10 cellular contexts compared by ENCODE assay signal in genomic region chr5:119074419-119074818, GRCh38. TPM values are rescaled to one million over a fixed set of nuclear protein-coding genes. Genes with fewer than 3 reads are reported as not detected.
DNase-seq lines count a peak whose midpoint lies in the region; ATAC-seq and TF ChIP-seq lines count a peak whose summit lies in the region.
"Had no signal": no experiment of that assay in that cellular context is flagged by ENCODE, and none has a peak within 500 bp of the region (broad histone marks: within the 10 kb centered on the region; RNA-seq: fewer than 3 reads in every experiment).

No MANE protein-coding gene starts in this region.

- no peak for TF ChIP-seq POLR2A in NB4 (IDR thresholded peaks at IDR 0.05; ENCODE audit: extremely low read depth, insufficient read length)

- H3K4me3 ChIP-seq in NB4 (ENCODE audit: low read depth, low read length) (peak overlapping the region; percentile 6), lower lobe of right lung (no peak overlapping the region)

- POLR2A ChIA-PET in activated CD4-positive, alpha-beta T cell treated with anti-CD3 and anti-CD28 coated beads for 36 hours (lab: Charles Lee): no interaction called here

- CTCF ChIA-PET in activated CD4-positive, alpha-beta T cell treated with anti-CD3 and anti-CD28 coated beads for 36 hours (lab: Charles Lee): interaction anchor here (1.0 to 1.3 kb wide), 3 partner anchors 10 to 338 kb away, joined by 3 to 6 read pairs (median 4); partner anchors contain the start of gene DTWD2

- H3K36me3 ChIP-seq in lower lobe of right lung: no peaks in the 10 kb centered on the region

- H3K27me3 Mint-ChIP-seq in activated CD4-positive, alpha-beta T cell treated with anti-CD3 and anti-CD28 coated beads for 36 hours: no peaks in the 10 kb centered on the region
- H3K27me3 Mint-ChIP-seq in natural killer cell treated with Interleukin-12 subunit alpha and Interleukin-12 subunit beta and Interleukin-15 and Interleukin-18, amount 100 ng/mL, for 72 hours: no peaks in the 10 kb centered on the region

- H3K4me1 Mint-ChIP-seq in activated CD4-positive, alpha-beta T cell treated with anti-CD3 and anti-CD28 coated beads for 36 hours: peaks cover 58% of the 10 kb centered on the region
- H3K4me1 Mint-ChIP-seq in natural killer cell treated with Interleukin-12 subunit alpha and Interleukin-12 subunit beta and Interleukin-15 and Interleukin-18, amount 100 ng/mL, for 72 hours (ENCODE audit: low read depth in 2 of 2): peaks cover 40 to 54% of the 10 kb centered on the region in 2 donors

- H3K36me3 Mint-ChIP-seq in activated CD4-positive, alpha-beta T cell treated with anti-CD3 and anti-CD28 coated beads for 36 hours (ENCODE audit: low read depth): peaks cover 6% of the 10 kb centered on the region
- H3K36me3 Mint-ChIP-seq in natural killer cell treated with Interleukin-12 subunit alpha and Interleukin-12 subunit beta and Interleukin-15 and Interleukin-18, amount 100 ng/mL, for 72 hours: no peaks in the 10 kb centered on the region

- H3K27ac ChIP-seq in lower lobe of right lung: no peak overlapping the region

- H3K4me3 Mint-ChIP-seq in activated CD4-positive, alpha-beta T cell treated with anti-CD3 and anti-CD28 coated beads for 36 hours: peak overlapping the region; percentile 24
- peak overlapping the region; percentile 73 for H3K4me3 Mint-ChIP-seq in natural killer cell treated with Interleukin-12 subunit alpha and Interleukin-12 subunit beta and Interleukin-15 and Interleukin-18, amount 100 ng/mL, for 72 hours

- TF ChIP-seq CTCF in NB4 (IDR thresholded peaks at IDR 0.05; ENCODE audit: low read depth, low read length) (no peak), lower lobe of right lung (IDR thresholded peaks at IDR 0.05) (no peak)

- DNase-seq in activated CD4-positive, alpha-beta T cell treated with anti-CD3 and anti-CD28 coated beads for 36 hours: no peak
- DNase-seq in activated CD4-positive, alpha-beta T cell treated with anti-CD3 and anti-CD28 coated beads, Interleukin-2, amount 50 U/mL, for 48 hours: no peak
- DNase-seq in NB4 (ENCODE audit: low read depth) (no peak), lower lobe of right lung (no peak), left ventricle myocardium superior (no peak)
- no peak for DNase-seq in natural killer cell treated with Interleukin-12 subunit alpha and Interleukin-12 subunit beta and Interleukin-15 and Interleukin-18, amount 100 ng/mL, for 72 hours (ENCODE audit: low spot score)
- no peak for DNase-seq in activated CD8-positive, alpha-beta memory T cell treated with anti-CD3 and anti-CD28 coated beads, Interleukin-2, amount 50 U/mL, for 48 hours
- DNase-seq: NCI-H2029 treated with DMSO at 0.1 percent for 48 hours had no signal

- H3K4me1 ChIP-seq in lower lobe of right lung: peaks cover 48% of the 10 kb centered on the region

- no peaks in the 10 kb centered on the region for H3K27me3 ChIP-seq in lower lobe of right lung (ENCODE audit: low read depth)

- ATAC-seq in activated CD4-positive, alpha-beta T cell treated with anti-CD3 and anti-CD28 coated beads for 36 hours: no peak
- peak; percentile 23 for ATAC-seq in HG02840 (IDR thresholded peaks at IDR 0.05; ENCODE audit: low FRiP score, unreplicated experiment)
- no peak for ATAC-seq in natural killer cell treated with Interleukin-12 subunit alpha and Interleukin-12 subunit beta and Interleukin-15 and Interleukin-18, amount 100 ng/mL, for 72 hours
- ATAC-seq in lower lobe of right lung: no peak
- no peak for ATAC-seq in left ventricle myocardium superior
- ATAC-seq: activated CD4-positive, CD25-positive, alpha-beta regulatory T cell treated with anti-CD3 and anti-CD28 coated beads, Interleukin-2, amount 50 U/mL, for 24 hours had no signal

- intact Hi-C loops in activated CD4-positive, alpha-beta T cell treated with anti-CD3 and anti-CD28 coated beads for 36 hours (cut with DNase I, micrococcal nuclease): loop anchor here in 1 of 2 experiments (5.0 kb wide), 1 partner anchor 338 kb away; no protein-coding TSS in a partner anchor
- intact Hi-C loops in lower lobe of right lung (cut with DNase I): no loop called here
- intact Hi-C loops in left ventricle myocardium superior (cut with micrococcal nuclease): no loop called here

- no peaks in the 10 kb centered on the region for H3K9me3 ChIP-seq in lower lobe of right lung

- no peaks in the 10 kb centered on the region for H3K9me3 Mint-ChIP-seq in activated CD4-positive, alpha-beta T cell treated with anti-CD3 and anti-CD28 coated beads for 36 hours (ENCODE audit: low read depth)
- H3K9me3 Mint-ChIP-seq in natural killer cell treated with Interleukin-12 subunit alpha and Interleukin-12 subunit beta and Interleukin-15 and Interleukin-18, amount 100 ng/mL, for 72 hours: no peaks in the 10 kb centered on the region

- H3K27ac Mint-ChIP-seq in activated CD4-positive, alpha-beta T cell treated with anti-CD3 and anti-CD28 coated beads for 36 hours: peak overlapping the region; percentile 80
- peak overlapping the region; percentile 48 to 49 for H3K27ac Mint-ChIP-seq in natural killer cell treated with Interleukin-12 subunit alpha and Interleukin-12 subunit beta and Interleukin-15 and Interleukin-18, amount 100 ng/mL, for 72 hours

RNA-seq across cellular contexts. Expression of gene DMXL1, which starts 3.5 kb away (rescaled TPM):
- 10 to 100 TPM; 23.5 to 31.1 TPM for total RNA-seq in activated CD4-positive, alpha-beta T cell treated with anti-CD3 and anti-CD28 coated beads for 36 hours
- 10 to 100 TPM; 41.2 to 45.3 TPM for total RNA-seq in natural killer cell treated with Interleukin-12 subunit alpha and Interleukin-12 subunit beta and Interleukin-15 and Interleukin-18, amount 100 ng/mL, for 72 hours
- total RNA-seq in lower lobe of right lung (56.4 TPM), left ventricle myocardium superior (23.6 TPM)
